Comparison of ENCODE assay signal across 6 cellular contexts in the genomic region with DNA sequence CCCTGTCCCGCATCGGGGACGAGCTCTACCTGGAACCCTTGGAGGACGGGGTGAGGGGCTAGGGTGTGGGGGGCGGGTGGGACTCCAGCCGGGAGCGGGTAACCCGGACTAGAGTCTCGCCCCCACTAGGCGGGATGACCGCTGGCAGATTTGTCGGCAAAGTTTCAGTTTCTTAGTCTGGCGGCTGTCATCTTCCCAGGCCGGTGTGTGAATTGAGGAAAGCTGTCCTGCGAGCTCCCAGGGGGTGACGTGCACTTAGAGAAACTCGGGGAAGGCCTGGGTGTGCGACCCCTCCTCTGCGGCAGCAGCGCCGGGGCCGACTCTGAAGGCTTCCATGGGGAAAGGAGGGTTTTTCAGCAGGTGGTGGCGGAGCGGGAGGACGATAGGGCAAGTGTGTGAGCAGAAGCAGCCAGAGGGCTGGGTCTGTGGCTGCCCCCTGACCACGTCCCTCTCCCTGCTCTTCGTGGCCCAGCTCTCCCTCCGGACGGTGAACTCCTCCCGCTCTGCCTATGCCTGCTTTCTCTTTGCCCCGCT. TPM values are rescaled to one million over a fixed set of nuclear protein-coding genes. Genes with fewer than 3 reads are reported as not detected.
A peak's percentile ranks its signal among the peaks of the same experiment; 100 is the strongest.
DNase-seq lines count a peak whose midpoint lies in the region; ATAC-seq and TF ChIP-seq lines count a peak whose summit lies in the region.

No MANE protein-coding gene starts in this region.

- H3K27me3 ChIP-seq in brain microvascular endothelial cell (replicated peaks) = no peaks in the 10 kb centered on the region
- H3K27me3 ChIP-seq in ovary = no peaks in the 10 kb centered on the region

- intact Hi-C loops in ovary (cut with DNase I) = loop anchor here in 1 of 4 donors (10.0 kb wide), 1 partner anchor 117 kb away; no protein-coding TSS in a partner anchor

- peak; percentile 5 for ATAC-seq in HG03045 (IDR thresholded peaks at IDR 0.05; ENCODE audit: unreplicated experiment)

- no peaks in the 10 kb centered on the region for H3K9me3 ChIP-seq in ovary

- H3K36me3 ChIP-seq in brain microvascular endothelial cell (replicated peaks) (peaks cover 2% of the 10 kb centered on the region), ovary (no peaks in the 10 kb centered on the region)

- TF ChIP-seq POLR2A in ovary (IDR thresholded peaks at IDR 0.05) = no peak

- H3K4me3 ChIP-seq in brain microvascular endothelial cell (ENCODE audit: low read depth, low read length) (peak overlapping the region; percentile 84), ovary (peak overlapping the region; percentile 56)

- H3K27ac ChIP-seq in brain microvascular endothelial cell = no peak overlapping the region
- peak overlapping the region; percentile 12 to 62 for H3K27ac ChIP-seq in ovary

- TF ChIP-seq CTCF in brain microvascular endothelial cell (IDR thresholded peaks at IDR 0.05; ENCODE audit: low read depth, low read length, missing control alignments) (no peak), ovary (IDR thresholded peaks at IDR 0.05) (no peak)

- peaks cover 3% of the 10 kb centered on the region for H3K4me1 ChIP-seq in ovary (ENCODE audit: insufficient read depth)

- no peak for TF ChIP-seq EP300 in ovary (IDR thresholded peaks at IDR 0.05)

- in situ Hi-C loops in brain microvascular endothelial cell (cut with HindIII; ENCODE audit: low pct_ligation_motif_present, low sequenced_read_pairs) = no loop called here

- DNase-seq in brain microvascular endothelial cell = no peak
- no peak for DNase-seq in ovary
- no peak for DNase-seq in NCI-H446 treated with DMSO at 0.1 percent for 48 hours (lab: John Stamatoyannopoulos, UW)
- DNase-seq in middle frontal gyrus (ENCODE audit: extremely low spot score, low spot score) = no peak
- DNase-seq in GF-D8 (lab: John Stamatoyannopoulos, UW) = no peak

- WGBS in ovary, 3 donors = 6 to 7% (median 7%) methylated on average over 30 to 31 of the region's 31 CpGs

RNA-seq across cellular contexts. Expression of gene RAD9A, which starts 0.5 kb away (rescaled TPM):
- 10 to 100 TPM; 13.9 to 51.7 (median 23.5) TPM for total RNA-seq in ovary
- 10 to 100 TPM in 1 of 2 donors, 1 to 10 TPM in 1; 3.1 to 20.3 TPM for polyA plus RNA-seq in ovary

RNA-seq across cellular contexts. Expression of gene PPP1CA, which starts 9.4 kb away (rescaled TPM):
- 10 to 100 TPM; 32.2 to 86.9 (median 55.5) TPM for total RNA-seq in ovary
- 10 to 100 TPM; 43.7 to 54.9 TPM for polyA plus RNA-seq in ovary

RNA-seq across cellular contexts. Expression of gene TBC1D10C, which starts 11.6 kb away (rescaled TPM):
- total RNA-seq in ovary = 1 to 10 TPM in 3 of 7 donors, under 1 TPM in 4; 0.15 to 2.0 (median 1.00) TPM
- polyA plus RNA-seq in ovary = 1 to 10 TPM in 1 of 2 donors, under 1 TPM in 1; 0.32 to 1.6 TPM

RNA-seq across cellular contexts. Expression of gene CLCF1, which starts 18.9 kb away (rescaled TPM):
- 10 to 100 TPM in 1 of 7 donors, 1 to 10 TPM in 6; 3.4 to 22.9 (median 5.0) TPM for total RNA-seq in ovary
- polyA plus RNA-seq in ovary = 1 to 10 TPM; 2.5 to 9.6 TPM

RNA-seq across cellular contexts. Expression of gene CARNS1, which starts 23.2 kb away (rescaled TPM):
- 10 to 100 TPM in 1 of 7 donors, 1 to 10 TPM in 1, under 1 TPM in 5; 0.12 to 13.2 (median 0.66) TPM for total RNA-seq in ovary
- under 1 TPM; 0.45 to 0.58 TPM for polyA plus RNA-seq in ovary
